8 cellular contexts compared by ENCODE assay signal in genomic region chr12:15532364-15532977, GRCh38.
A peak's percentile ranks its signal among the peaks of the same experiment; 100 is the strongest.
DNase-seq lines count a peak whose midpoint lies in the region; ATAC-seq, FAIRE-seq and TF ChIP-seq lines count a peak whose summit lies in the region.

No MANE protein-coding gene starts in this region.

- intact Hi-C loops in breast epithelium (cut with DNase I; ENCODE audit: low total_unique reads): no loop called here
- intact Hi-C loops in HepG2 (cut with micrococcal nuclease; ENCODE audit: unreplicated experiment): loop anchor here (1.0 kb wide), 2 partner anchors 52 to 324 kb away; no protein-coding TSS in a partner anchor

- TF ChIP-seq CTCF in breast epithelium (IDR thresholded peaks at IDR 0.05) (peak in 2 of 3 donors; percentile 20 to 24), HepG2 (CRISPR knock-in tag; IDR thresholded peaks at IDR 0.05) (peak; percentile 74)

- no peak for FAIRE-seq in HepG2 (lab: Jason Lieb, UNC)

- H3K9me3 ChIP-seq in breast epithelium: peaks cover 0 to 12% of the 10 kb centered on the region in 2 donors
- H3K9me3 ChIP-seq in HepG2 (ENCODE audit: low read length): no peaks in the 10 kb centered on the region

- no peak overlapping the region for H2AFZ ChIP-seq in HepG2 (ENCODE audit: low read length)

- H3K27me3 ChIP-seq in breast epithelium: no peaks in the 10 kb centered on the region
- H3K27me3 ChIP-seq in HepG2 (ENCODE audit: control insufficient read depth in 1 of 2, insufficient read depth in 2 of 2, low read length in 2 of 2): peaks cover 0 to 6% of the 10 kb centered on the region in 2 experiments; a peak in 1 of 5 replicates

- H3K27ac ChIP-seq in breast epithelium (no peak overlapping the region), HepG2 (ENCODE audit: extremely low read length, insufficient read depth, low read length) (no peak overlapping the region)

- no peaks in the 10 kb centered on the region for H3K79me2 ChIP-seq in HepG2 (ENCODE audit: insufficient read depth, low read length)

- BruUV-seq in HepG2 (replicated peaks; lab: Mats Ljungman, UMichigan): no TSS peak

- H4K20me1 ChIP-seq in HepG2 (ENCODE audit: insufficient read depth, low read length): no peaks in the 10 kb centered on the region

- no peak overlapping the region for H3K4me2 ChIP-seq in HepG2 (ENCODE audit: low read depth, low read length)

- TF ChIP-seq EP300 in HepG2 (IDR thresholded peaks at IDR 0.05; ENCODE audit: low read depth in 2 of 2, low read length in 2 of 2): no peak
- no peak for TF ChIP-seq EP300 in HepG2 (CRISPR knock-in tag; IDR thresholded peaks at IDR 0.05; ENCODE audit: borderline replicate concordance)

- ATAC-seq in GM21515 (IDR thresholded peaks at IDR 0.05; ENCODE audit: unreplicated experiment) (peak; percentile 78), HepG2 (peak; percentile 88)
- ATAC-seq in stimulated activated naive CD8-positive, alpha-beta T cell treated with anti-CD3 and anti-CD28 coated beads, Interleukin-15, Interleukin-2, amounts not matched to agents 100 U/mL and 50 U/mL, for 24 hours: peak; percentile 79

- POLR2A ChIA-PET in HepG2 (lab: Yijun Ruan, JAX): no interaction called here

- TF ChIP-seq POLR2A in breast epithelium (IDR thresholded peaks at IDR 0.05) (no peak), HepG2 (IDR thresholded peaks at IDR 0.05; ENCODE audit: insufficient read depth in 1 of 2, low read depth in 2 of 2, low read length in 2 of 2) (no peak)

- in situ Hi-C loops in G401 (cut with HindIII; ENCODE audit: low sequenced_read_pairs) (no loop called here), HepG2 (cut with HindIII; ENCODE audit: extremely low pct_ligation_motif_present, low pct_unique_long_range_greater_than_20kb) (loop anchor here (5.0 kb wide), 1 partner anchor 325 kb away; no protein-coding TSS in a partner anchor)

- H3K4me3 ChIP-seq in breast epithelium (no peak overlapping the region), HepG2 (replicated peaks in 1 of 3; ENCODE audit: insufficient read depth in 1 of 3, low read depth in 2 of 3, low read length in 3 of 3) (no peak overlapping the region)

- H3K36me3 ChIP-seq in breast epithelium: no peaks in the 10 kb centered on the region
- H3K36me3 ChIP-seq in HepG2 (replicated peaks in 1 of 2; ENCODE audit: control insufficient read depth in 1 of 2, insufficient read depth in 2 of 2, low read length in 2 of 2): no peaks in the 10 kb centered on the region

- DNase-seq in G401 (ENCODE audit: low spot score) (peak; percentile 8), HT-29 (ENCODE audit: low spot score) (peak; percentile 92), T follicular helper cell (ENCODE audit: low read depth) (peak; percentile 38), breast epithelium (ENCODE audit: low spot score in 2 of 2) (no peak), HepG2 (ENCODE audit: low spot score) (peak; percentile 55), middle frontal gyrus (ENCODE audit: extremely low spot score, low spot score) (no peak)
- peak; percentile 53 for DNase-seq in stimulated activated naive CD8-positive, alpha-beta T cell treated with anti-CD3 and anti-CD28 coated beads, Interleukin-15, Interleukin-2, amounts not matched to agents 100 U/mL and 50 U/mL, for 24 hours

- 14% methylated on average over 3 of the region's 3 CpGs for WGBS in HepG2 (ENCODE audit: low lambda C conversion rate)

- CTCF ChIA-PET in HepG2 (lab: Yijun Ruan, JAX; ENCODE audit: low intra/inter-chr PET ratio, low total read pairs): interaction anchor here (1.1 to 3.3 kb wide), 4 partner anchors 52 to 367 kb away, joined by 3 to 17 read pairs (median 5); no protein-coding TSS in a partner anchor

- no peak overlapping the region for H3K9ac ChIP-seq in HepG2 (ENCODE audit: insufficient read depth, low read depth, low read length)

- H3K4me1 ChIP-seq in breast epithelium (no peaks in the 10 kb centered on the region), HepG2 (ENCODE audit: insufficient read depth, low read length) (peaks cover 15% of the 10 kb centered on the region; the same call in 1 of the 2 replicates)

- 0 out of 2 replicates have a peak, but pooled peaks have one; percentile 21 for TF ChIP-seq RAD21 in HepG2 (CRISPR knock-in tag; IDR thresholded peaks at IDR 0.05)

TF ChIP-seq in HepG2, 621 proteins besides CTCF, POLR2A, EP300 and RAD21:
- TF ChIP-seq SMC3 (IDR thresholded peaks at IDR 0.05; ENCODE audit: low read length): peak; percentile 68
- no peak for TF ChIP-seq ZNF7 (CRISPR knock-in tag; IDR thresholded peaks at IDR 0.05)
- TF ChIP-seq STAG1 (CRISPR knock-in tag; IDR thresholded peaks at IDR 0.05): peak; percentile 87

Comparison
In these comparisons a context has a peak if more than half of its experiments do, and no peak if none do; other contexts are left out.
1. DNase-seq: peak in G401 (single experiment), HT-29 (single experiment), T follicular helper cell (single experiment), HepG2 (single experiment) and stimulated activated naive CD8-positive, alpha-beta T cell treated with anti-CD3 and anti-CD28 coated beads, Interleukin-15, Interleukin-2, amounts not matched to agents 100 U/mL and 50 U/mL, for 24 hours (single experiment); none in breast epithelium (0 of 2) and middle frontal gyrus (single experiment).
2. Peak in every context shown above with its lines, with median percentiles within 50 percentile points of each other: ATAC-seq.